ENCODE assay signal across 8 cellular contexts in genomic region chr5:139670369-139671095, GRCh38. TPM values are rescaled to one million over a fixed set of nuclear protein-coding genes. Genes with fewer than 3 reads are reported as not detected.
DNase-seq lines count a peak whose midpoint lies in the region; ATAC-seq, FAIRE-seq and TF ChIP-seq lines count a peak whose summit lies in the region.

No MANE protein-coding gene starts in this region.

- H3K27ac ChIP-seq in PC-3 (ENCODE audit: low read length) (no peak overlapping the region), neuronal stem cell (replicated peaks; ENCODE audit: low read length) (no peak overlapping the region)

- H3K4me3 ChIP-seq in PC-3 (ENCODE audit: low read length) = no peak overlapping the region
- no peak overlapping the region for H3K4me3 ChIP-seq in neuronal stem cell (ENCODE audit: low read length in 2 of 2)

- H3K4me1 ChIP-seq in PC-3 (ENCODE audit: insufficient read depth, low read length) (peaks cover 14% of the 10 kb centered on the region), neuronal stem cell (ENCODE audit: control insufficient read depth in 2 of 2, insufficient read depth in 1 of 2, low read depth in 1 of 2, low read length in 2 of 2) (peaks cover 44 to 52% of the 10 kb centered on the region in 2 donors)

- WGBS in neuronal stem cell (ENCODE audit: extremely low coverage in 2 of 2, insufficient read length in 2 of 2, insufficient replicate concordance in 1 of 2), 2 donors = no CpG with 5 or more reads among the region's 16 CpGs

- H4K20me1 ChIP-seq in PC-3 (ENCODE audit: low read length) = no peaks in the 10 kb centered on the region

- H3K9me3 ChIP-seq in PC-3 (ENCODE audit: low read length) (no peaks in the 10 kb centered on the region), neuronal stem cell (replicated peaks in 1 of 2; ENCODE audit: control insufficient read depth in 2 of 2, insufficient read depth in 1 of 2, low read depth in 1 of 2, low read length in 2 of 2) (no peaks in the 10 kb centered on the region)

- peak; percentile 46 for ATAC-seq in GM18870 (IDR thresholded peaks at IDR 0.05; ENCODE audit: unreplicated experiment)
- peak; percentile 42 for ATAC-seq in HG03025 (IDR thresholded peaks at IDR 0.05; ENCODE audit: low FRiP score, unreplicated experiment)
- no peak for ATAC-seq in PC-3
- ATAC-seq in effector memory CD8-positive, alpha-beta T cell (replicated peaks) = peak; percentile 49

- H3K27me3 Mint-ChIP-seq in effector memory CD8-positive, alpha-beta T cell = no peaks in the 10 kb centered on the region

- no peaks in the 10 kb centered on the region for H3K9me3 Mint-ChIP-seq in effector memory CD8-positive, alpha-beta T cell

- H4K91ac ChIP-seq in neuronal stem cell (ENCODE audit: low read depth, low read length, poor library complexity) = peak overlapping the region; percentile 7

- H2AFZ ChIP-seq in PC-3 (ENCODE audit: low read length) = no peak overlapping the region
- H2AFZ ChIP-seq in neuronal stem cell (ENCODE audit: low read length) = no peak overlapping the region

- peak; percentile 34 for DNase-seq in CD1c-positive myeloid dendritic cell (ENCODE audit: extremely low spot score)
- DNase-seq in PC-3 = no peak
- DNase-seq in effector memory CD8-positive, alpha-beta T cell = peak in 2 of 3 experiments; percentile 26 to 36
- DNase-seq in neuronal stem cell (ENCODE audit: low spot score) = no peak
- no peak for DNase-seq in mesenteric fat pad (ENCODE audit: low spot score)
- DNase-seq in RCC 7860 (ENCODE audit: low spot score) = no peak

- peaks cover 4% of the 10 kb centered on the region for H3K36me3 Mint-ChIP-seq in effector memory CD8-positive, alpha-beta T cell (ENCODE audit: insufficient read depth)

- H2BK12ac ChIP-seq in neuronal stem cell (ENCODE audit: low read length) = peak overlapping the region; percentile 87

- H3K9ac ChIP-seq in PC-3 (ENCODE audit: low read length) (no peak overlapping the region), neuronal stem cell (ENCODE audit: low read depth, low read length, poor library complexity) (no peak overlapping the region)

- H3K14ac ChIP-seq in neuronal stem cell (ENCODE audit: low read length) = peak overlapping the region; percentile 75

- peak overlapping the region; percentile 17 for H3K4ac ChIP-seq in neuronal stem cell (ENCODE audit: low read length)

- H3K36me3 ChIP-seq in PC-3 (ENCODE audit: low read depth, low read length) = no peaks in the 10 kb centered on the region
- H3K36me3 ChIP-seq in neuronal stem cell (replicated peaks in 1 of 2; ENCODE audit: control insufficient read depth in 2 of 2, insufficient read depth in 2 of 2, low read length in 2 of 2) = peaks cover 2 to 21% of the 10 kb centered on the region in 2 donors

- FAIRE-seq in RCC 7860 (lab: Jason Lieb, UNC) = no peak

- CTCF ChIA-PET in PC-3 (lab: Charles Lee) = no interaction called here

- no peaks in the 10 kb centered on the region for H3K27me3 ChIP-seq in PC-3 (ENCODE audit: low read length)
- H3K27me3 ChIP-seq in neuronal stem cell (ENCODE audit: control insufficient read depth in 3 of 3, insufficient read depth in 3 of 3, low read depth in 1 of 3, low read length in 3 of 3) = no peaks in the 10 kb centered on the region

- peak overlapping the region; percentile 90 to 96 for H3K27ac Mint-ChIP-seq in effector memory CD8-positive, alpha-beta T cell

- H2BK5ac ChIP-seq in neuronal stem cell (ENCODE audit: low read length) = no peak overlapping the region

- peak overlapping the region; percentile 82 for H2AK5ac ChIP-seq in neuronal stem cell (ENCODE audit: low read depth, low read length)

- no peak overlapping the region for H2BK120ac ChIP-seq in neuronal stem cell (ENCODE audit: low read depth, low read length)

- H3K4me2 ChIP-seq in PC-3 (ENCODE audit: low read length) (no peak overlapping the region), neuronal stem cell (ENCODE audit: insufficient read depth, low read length, poor library complexity, severe bottlenecking) (no peak overlapping the region)

- H2BK15ac ChIP-seq in neuronal stem cell (ENCODE audit: low read length) = peak overlapping the region; percentile 84

- peak; percentile 53 for TF ChIP-seq CTCF in PC-3 (conservative IDR thresholded peaks at IDR 0.05; ENCODE audit: low read depth, low read length)

- no TSS peak for BruUV-seq in PC-3 (replicated peaks; lab: Mats Ljungman, UMichigan)

- no peaks in the 10 kb centered on the region for H3F3A ChIP-seq in PC-3 (ENCODE audit: low read length, unreplicated experiment)

- POLR2A ChIA-PET in PC-3 (lab: Charles Lee; ENCODE audit: unreplicated experiment) = no interaction called here

- peak overlapping the region; percentile 93 for H3K23ac ChIP-seq in neuronal stem cell (ENCODE audit: low read depth, low read length, poor library complexity)

- peak overlapping the region; percentile 92 for H3K18ac ChIP-seq in neuronal stem cell (ENCODE audit: low read length)

- peaks cover 28% of the 10 kb centered on the region for H3K79me1 ChIP-seq in neuronal stem cell (ENCODE audit: low read depth, low read length)

- H4K8ac ChIP-seq in neuronal stem cell (ENCODE audit: low read depth, low read length) = no peak overlapping the region

- peak overlapping the region; percentile 81 to 92 for H3K4me3 Mint-ChIP-seq in effector memory CD8-positive, alpha-beta T cell

- intact Hi-C loops in PC-3 (cut with micrococcal nuclease) = no loop called here

- no peaks in the 10 kb centered on the region for H3K9me2 ChIP-seq in PC-3 (replicated peaks; ENCODE audit: low read length)

- peaks cover 11% of the 10 kb centered on the region for H3K79me2 ChIP-seq in PC-3 (ENCODE audit: low read length)

- H3K4me1 Mint-ChIP-seq in effector memory CD8-positive, alpha-beta T cell (ENCODE audit: low read depth in 2 of 2) = peaks cover 48 to 52% of the 10 kb centered on the region in 2 donors

RNA-seq across cellular contexts. Expression of gene CXXC5, which starts 22.4 kb away (rescaled TPM):
- total RNA-seq in PC-3 (2014; rRNA removed) (31.1 and 42.4 TPM in 2 replicates), mesenteric fat pad (33.0 TPM)
- polyA plus RNA-seq in neuronal stem cell (2013, experiment 1 of 2) = 30.9 TPM
- 32.1 TPM for polyA plus RNA-seq in neuronal stem cell (2013, experiment 2 of 2)

Comparison
In these comparisons a context has a peak if more than half of its experiments do, and no peak if none do; other contexts are left out.
1. DNase-seq: peak in CD1c-positive myeloid dendritic cell (single experiment) and effector memory CD8-positive, alpha-beta T cell (2 of 3); none in PC-3 (single experiment), neuronal stem cell (single experiment), mesenteric fat pad (single experiment) and RCC 7860 (single experiment).